ENCODE assay signal across 1 cellular context in the genomic region with DNA sequence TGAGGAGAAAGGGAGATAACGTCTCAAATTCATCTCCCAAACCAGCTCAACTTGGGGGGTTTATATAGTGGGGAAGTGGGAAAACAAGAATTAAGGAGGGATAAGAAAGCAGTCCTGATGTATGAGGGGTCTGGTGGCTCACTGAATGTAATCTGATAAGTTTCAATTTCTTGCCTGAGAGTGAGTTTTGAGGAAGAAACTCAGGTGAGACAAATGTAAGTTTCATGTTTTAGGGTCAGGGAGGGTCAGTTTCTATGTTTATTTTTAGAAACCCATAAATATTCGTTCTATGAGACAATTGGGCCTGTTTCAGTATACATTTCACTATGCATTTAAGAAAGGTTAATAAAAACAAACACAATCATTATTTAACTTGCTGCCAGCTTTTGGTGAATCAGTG.
TF ChIP-seq lines count a peak whose summit lies in the region.

No MANE protein-coding gene starts in this region.

TF ChIP-seq in HepG2, 621 proteins besides CTCF, POLR2A, EP300 and RAD21 (continued from another document):
- TF ChIP-seq SRF (IDR thresholded peaks at IDR 0.05; ENCODE audit: low read depth, low read length) (no peak), MYNN (CRISPR knock-in tag; IDR thresholded peaks at IDR 0.05; ENCODE audit: low read depth) (no peak), ONECUT2 (CRISPR knock-in tag; IDR thresholded peaks at IDR 0.05) (no peak), ZNF317 (CRISPR knock-in tag; IDR thresholded peaks at IDR 0.05) (no peak)
